8 cellular contexts compared by ENCODE assay signal in genomic region chr17:2058521-2059124, GRCh38. TPM values are rescaled to one million over a fixed set of nuclear protein-coding genes. Genes with fewer than 3 reads are reported as not detected.
DNase-seq lines count a peak whose midpoint lies in the region; ATAC-seq and TF ChIP-seq lines count a peak whose summit lies in the region.

No MANE protein-coding gene starts in this region.

- H3K27me3 Mint-ChIP-seq in CD8-positive, alpha-beta memory T cell: peaks cover 0 to 5% of the 10 kb centered on the region in 2 donors
- peaks cover 8% of the 10 kb centered on the region for H3K27me3 Mint-ChIP-seq in glutamatergic neuron (ENCODE audit: unreplicated experiment)
- H3K27me3 Mint-ChIP-seq in progenitor cell of endocrine pancreas: peaks cover 42% of the 10 kb centered on the region

- no peaks in the 10 kb centered on the region for H3K9me3 Mint-ChIP-seq in CD8-positive, alpha-beta memory T cell
- H3K9me3 Mint-ChIP-seq in glutamatergic neuron (ENCODE audit: unreplicated experiment) (no peaks in the 10 kb centered on the region), progenitor cell of endocrine pancreas (ENCODE audit: low read depth) (no peaks in the 10 kb centered on the region)

- H3K79me2 ChIP-seq in MM.1S (ENCODE audit: low read length): no peaks in the 10 kb centered on the region

- CTCF ChIA-PET in CD8-positive, alpha-beta memory T cell (lab: Charles Lee): interaction anchor here (0.8 to 8.2 kb wide), 21 partner anchors 12 to 295 kb away, joined by 3 to 256 read pairs (median 5); partner anchors contain the start of genes SGSM2 and TSR1

- H2AFZ ChIP-seq in MM.1S (ENCODE audit: low read length): no peak overlapping the region

- H3K36me3 ChIP-seq in CD8-positive, alpha-beta memory T cell (ENCODE audit: insufficient read depth, low read length): peaks cover under 1% of the 10 kb centered on the region
- no peaks in the 10 kb centered on the region for H3K36me3 ChIP-seq in MM.1S (replicated peaks; ENCODE audit: insufficient read depth, low read length)

- no peak overlapping the region for H3K27ac ChIP-seq in CD8-positive, alpha-beta memory T cell (ENCODE audit: low read depth, low read length)
- H3K27ac ChIP-seq in MM.1S (ENCODE audit: low read length): no peak overlapping the region

- ATAC-seq in HG03045 (IDR thresholded peaks at IDR 0.05; ENCODE audit: unreplicated experiment): no peak

- H3K9me2 ChIP-seq in MM.1S (replicated peaks; ENCODE audit: insufficient read depth, low read length): no peaks in the 10 kb centered on the region

- peaks cover 6% of the 10 kb centered on the region; the same call in 1 of the 2 replicates for H3F3A ChIP-seq in MM.1S (ENCODE audit: insufficient read depth, low read length)

- H3K27me3 ChIP-seq in CD8-positive, alpha-beta memory T cell (ENCODE audit: insufficient read depth, low read length, poor library complexity, severe bottlenecking): no peaks in the 10 kb centered on the region
- H3K27me3 ChIP-seq in MM.1S (replicated peaks; ENCODE audit: insufficient read depth, low read length): 0 out of 2 replicates have a peak, but pooled peaks cover 10% of the 10 kb centered on the region

- no peaks in the 10 kb centered on the region for H4K20me1 ChIP-seq in MM.1S (ENCODE audit: insufficient read depth, low read length)

- H3K4me1 ChIP-seq in CD8-positive, alpha-beta memory T cell (ENCODE audit: insufficient read depth, low read length): peaks cover 11% of the 10 kb centered on the region
- peaks cover 5% of the 10 kb centered on the region for H3K4me1 ChIP-seq in MM.1S (ENCODE audit: low read length)

- H3K4me2 ChIP-seq in MM.1S (ENCODE audit: low read depth, low read length): no peak overlapping the region

- peaks cover 4 to 57% (median 6%) of the 10 kb centered on the region in 3 donors for H3K4me1 Mint-ChIP-seq in CD8-positive, alpha-beta memory T cell
- H3K4me1 Mint-ChIP-seq in glutamatergic neuron (ENCODE audit: low read depth, unreplicated experiment) (peaks cover 7% of the 10 kb centered on the region), progenitor cell of endocrine pancreas (ENCODE audit: low read depth) (no peaks in the 10 kb centered on the region)

- POLR2A ChIA-PET in CD8-positive, alpha-beta memory T cell (lab: Charles Lee): interaction anchor here (1.0 to 1.6 kb wide), 5 partner anchors 9 to 245 kb away, joined by 4 to 7 read pairs (median 5); partner anchors contain the start of genes SMG6 and SRR

- no peak overlapping the region for H3K9ac ChIP-seq in MM.1S (ENCODE audit: low read length)

- H3K9me3 ChIP-seq in CD8-positive, alpha-beta memory T cell (ENCODE audit: low read length): no peaks in the 10 kb centered on the region
- H3K9me3 ChIP-seq in MM.1S (replicated peaks; ENCODE audit: insufficient read depth, low read length): no peaks in the 10 kb centered on the region

- H3K4me3 ChIP-seq in CD8-positive, alpha-beta memory T cell (ENCODE audit: low read length): no peak overlapping the region
- H3K4me3 ChIP-seq in MM.1S (ENCODE audit: low read length): no peak overlapping the region

- peaks cover 0 to 34% (median 0%) of the 10 kb centered on the region in 3 donors for H3K36me3 Mint-ChIP-seq in CD8-positive, alpha-beta memory T cell
- H3K36me3 Mint-ChIP-seq in glutamatergic neuron (ENCODE audit: unreplicated experiment): no peaks in the 10 kb centered on the region
- H3K36me3 Mint-ChIP-seq in progenitor cell of endocrine pancreas (ENCODE audit: insufficient read depth): peaks cover 23% of the 10 kb centered on the region

- DNase-seq in CD8-positive, alpha-beta memory T cell: peak; percentile 50 to 78 (median 55)
- DNase-seq in MM.1S (peak; percentile 62), glutamatergic neuron (peak; percentile 72), progenitor cell of endocrine pancreas (ENCODE audit: low spot score, unreplicated experiment) (no peak), NCI-H2171 (lab: John Stamatoyannopoulos, UW) (no peak), NCI-H226 (no peak)
- peak; percentile 86 for DNase-seq in activated effector memory CD4-positive, alpha-beta T cell treated with anti-CD3 and anti-CD28 coated beads, Interleukin-2, amount 50 U/mL, for 16 hours

- no peak overlapping the region for H3K27ac Mint-ChIP-seq in CD8-positive, alpha-beta memory T cell
- H3K27ac Mint-ChIP-seq in glutamatergic neuron (ENCODE audit: unreplicated experiment) (no peak overlapping the region), progenitor cell of endocrine pancreas (no peak overlapping the region)

- H3K4me3 Mint-ChIP-seq in CD8-positive, alpha-beta memory T cell: peak overlapping the region in 3 of 7 donors; percentile 30 to 41 (median 37)
- H3K4me3 Mint-ChIP-seq in glutamatergic neuron (ENCODE audit: unreplicated experiment) (no peak overlapping the region), progenitor cell of endocrine pancreas (ENCODE audit: low read depth) (no peak overlapping the region)

- peak; percentile 52 for TF ChIP-seq CTCF in MM.1S (IDR thresholded peaks at IDR 0.05; ENCODE audit: low read length)
- TF ChIP-seq CTCF in glutamatergic neuron (IDR thresholded peaks at IDR 0.05; ENCODE audit: partially characterized antibody, unreplicated experiment): peak; percentile 72
- peak; percentile 53 for TF ChIP-seq CTCF in progenitor cell of endocrine pancreas (IDR thresholded peaks at IDR 0.05; ENCODE audit: unreplicated experiment)

RNA-seq across cellular contexts. Expression of gene HIC1, which starts 3.7 kb away (rescaled TPM):
- total RNA-seq in CD8-positive, alpha-beta memory T cell: 10 to 100 TPM; 39.5 to 42.7 TPM
- polyA plus RNA-seq in CD8-positive, alpha-beta memory T cell: 1.3 TPM
- total RNA-seq in glutamatergic neuron (ENCODE audit: unreplicated experiment): 2.5 TPM
- 0.69 and 0.86 TPM in 2 replicates for total RNA-seq in progenitor cell of endocrine pancreas

RNA-seq across cellular contexts. Expression of gene OVCA2, which starts 16.8 kb away (rescaled TPM):
- total RNA-seq in CD8-positive, alpha-beta memory T cell: 10 to 100 TPM; 54.2 to 56.2 TPM
- 60.0 TPM for polyA plus RNA-seq in CD8-positive, alpha-beta memory T cell
- 16.3 TPM for total RNA-seq in glutamatergic neuron (ENCODE audit: unreplicated experiment)
- total RNA-seq in progenitor cell of endocrine pancreas: 21.9 and 25.4 TPM in 2 replicates

RNA-seq across cellular contexts. Expression of gene DPH1, which starts 28.7 kb away (rescaled TPM):
- total RNA-seq in CD8-positive, alpha-beta memory T cell: 10 to 100 TPM; 38.5 to 43.8 TPM
- 33.2 TPM for polyA plus RNA-seq in CD8-positive, alpha-beta memory T cell
- total RNA-seq in glutamatergic neuron (ENCODE audit: unreplicated experiment) (36.4 TPM), progenitor cell of endocrine pancreas (39.1 and 44.0 TPM in 2 replicates)

RNA-seq across cellular contexts. Expression of gene RTN4RL1, which starts 33.5 kb away (rescaled TPM):
- 1 to 10 TPM; 1.0 to 1.2 TPM for total RNA-seq in CD8-positive, alpha-beta memory T cell
- polyA plus RNA-seq in CD8-positive, alpha-beta memory T cell: 0.32 TPM
- total RNA-seq in glutamatergic neuron (ENCODE audit: unreplicated experiment): 50.3 TPM
- 11.1 and 12.4 TPM in 2 replicates for total RNA-seq in progenitor cell of endocrine pancreas

Comparison
In these comparisons a context has a peak if more than half of its experiments do, and no peak if none do; other contexts are left out.
1. DNase-seq: peak in CD8-positive, alpha-beta memory T cell (5 of 5), MM.1S (single experiment), activated effector memory CD4-positive, alpha-beta T cell treated with anti-CD3 and anti-CD28 coated beads, Interleukin-2, amount 50 U/mL, for 16 hours (single experiment) and glutamatergic neuron (single experiment); none in progenitor cell of endocrine pancreas (single experiment), NCI-H2171 (single experiment) and NCI-H226 (single experiment).
2. RNA of gene HIC1, which starts 3.7 kb away (total RNA-seq): 39.5 to 42.7 TPM in CD8-positive, alpha-beta memory T cell; 2.5 TPM in glutamatergic neuron (single experiment) and 0.69 to 0.86 TPM in progenitor cell of endocrine pancreas; every median in the first group is over 10 times any median in the second.
3. Peak in every context shown above with its lines, with median percentiles within 50 percentile points of each other: CTCF ChIP-seq.